ENCODE assay signal across 16 cellular contexts in genomic region chr1:225815526-225816178, GRCh38. TPM values are rescaled to one million over a fixed set of nuclear protein-coding genes. Genes with fewer than 3 reads are reported as not detected.
DNase-seq lines count a peak whose midpoint lies in the region; ATAC-seq and TF ChIP-seq lines count a peak whose summit lies in the region.
"Had no signal": no experiment of that assay in that cellular context is flagged by ENCODE, and none has a peak within 500 bp of the region (broad histone marks: within the 10 kb centered on the region; RNA-seq: fewer than 3 reads in every experiment).

No MANE protein-coding gene starts in this region.

- no peaks in the 10 kb centered on the region for H3K9me3 ChIP-seq in PC-9 (ENCODE audit: insufficient read depth, low read depth)
- H3K9me3 ChIP-seq in right lobe of liver = no peaks in the 10 kb centered on the region
- H3K9me3 ChIP-seq in thoracic aorta = no peaks in the 10 kb centered on the region

- peaks cover 79% of the 10 kb centered on the region for H3K4me1 ChIP-seq in PC-9 (replicated peaks; ENCODE audit: insufficient read depth)
- peaks cover 0 to 82% (median 50%) of the 10 kb centered on the region in 4 donors for H3K4me1 ChIP-seq in right lobe of liver
- H3K4me1 ChIP-seq in thoracic aorta (ENCODE audit: control insufficient read depth in 1 of 2, low read depth in 2 of 2) = peaks cover 57 to 95% of the 10 kb centered on the region in 2 donors

- H3K4me1 Mint-ChIP-seq in activated CD4-positive, alpha-beta T cell treated with anti-CD3 and anti-CD28 coated beads, Interleukin-2, amount 10 ng/mL, durations not matched to agents 24 days and 14 days = peaks cover 8% of the 10 kb centered on the region

- H3K4me3 ChIP-seq in PC-9 = no peak overlapping the region
- peak overlapping the region in 1 of 3 donors; percentile 34 for H3K4me3 ChIP-seq in right lobe of liver
- H3K4me3 ChIP-seq in thoracic aorta = no peak overlapping the region

- BruUV-seq in PC-9 (replicated peaks; lab: Mats Ljungman, UMichigan) = no TSS peak

- peaks cover 48% of the 10 kb centered on the region for H3K36me3 ChIP-seq in PC-9 (ENCODE audit: low read depth)
- peaks cover 0 to 7% (median 0%) of the 10 kb centered on the region in 4 donors for H3K36me3 ChIP-seq in right lobe of liver
- H3K36me3 ChIP-seq in thoracic aorta = no peaks in the 10 kb centered on the region

- no peaks in the 10 kb centered on the region for H3K9me3 Mint-ChIP-seq in activated CD4-positive, alpha-beta T cell treated with anti-CD3 and anti-CD28 coated beads, Interleukin-2, amount 10 ng/mL, durations not matched to agents 24 days and 14 days
- H3K9me3 Mint-ChIP-seq: CD8-positive, alpha-beta T cell; immature natural killer cell; naive B cell; stimulated activated naive CD8-positive, alpha-beta T cell treated with anti-CD3 and anti-CD28 coated beads, Interleukin-15, amount 100 ng/mL, for 72 hours had no signal

- H3K27me3 ChIP-seq in PC-9 (ENCODE audit: insufficient read depth, low read depth) (no peaks in the 10 kb centered on the region), right lobe of liver (no peaks in the 10 kb centered on the region), thoracic aorta (replicated peaks; ENCODE audit: insufficient read depth) (no peaks in the 10 kb centered on the region)

- intact Hi-C loops in PC-9 (cut with micrococcal nuclease; ENCODE audit: unreplicated experiment) = no loop called here
- intact Hi-C loops in right lobe of liver (cut with DNase I) = no loop called here
- intact Hi-C loops in activated CD4-positive, alpha-beta T cell treated with anti-CD3 and anti-CD28 coated beads, Interleukin-2, amount 10 ng/mL, durations not matched to agents 24 days and 14 days (cut with micrococcal nuclease) = no loop called here

- no peak for TF ChIP-seq CTCF in PC-9 (conservative IDR thresholded peaks at IDR 0.05)
- no peak for TF ChIP-seq CTCF in right lobe of liver (IDR thresholded peaks at IDR 0.05)
- no peak for TF ChIP-seq CTCF in thoracic aorta (IDR thresholded peaks at IDR 0.05)

- TF ChIP-seq POLR2A in right lobe of liver (IDR thresholded peaks at IDR 0.05) = no peak

- no peak overlapping the region for H3K4me2 ChIP-seq in PC-9

- peak overlapping the region; percentile 93 for H3K27ac ChIP-seq in PC-9
- peak overlapping the region in 2 of 3 donors; percentile 89 to 90 for H3K27ac ChIP-seq in right lobe of liver
- H3K27ac ChIP-seq in thoracic aorta = peak overlapping the region; percentile 97

- no peak overlapping the region for H3K27ac Mint-ChIP-seq in activated CD4-positive, alpha-beta T cell treated with anti-CD3 and anti-CD28 coated beads, Interleukin-2, amount 10 ng/mL, durations not matched to agents 24 days and 14 days
- H3K27ac Mint-ChIP-seq: CD8-positive, alpha-beta T cell; immature natural killer cell; naive B cell; stimulated activated naive CD8-positive, alpha-beta T cell treated with anti-CD3 and anti-CD28 coated beads, Interleukin-15, amount 100 ng/mL, for 72 hours had no signal

- WGBS in right lobe of liver (ENCODE audit: insufficient coverage, low coverage, low lambda C conversion rate, missing lambda C conversion rate) = 65% methylated on average over 6 of the region's 17 CpGs

- no peak overlapping the region for H3K4me3 Mint-ChIP-seq in activated CD4-positive, alpha-beta T cell treated with anti-CD3 and anti-CD28 coated beads, Interleukin-2, amount 10 ng/mL, durations not matched to agents 24 days and 14 days
- H3K4me3 Mint-ChIP-seq: CD8-positive, alpha-beta T cell; immature natural killer cell; naive B cell; stimulated activated naive CD8-positive, alpha-beta T cell treated with anti-CD3 and anti-CD28 coated beads, Interleukin-15, amount 100 ng/mL, for 72 hours had no signal

- H2AFZ ChIP-seq in PC-9 = no peak overlapping the region

- ATAC-seq in right lobe of liver = no peak
- no peak for ATAC-seq in thoracic aorta (ENCODE audit: insufficient number of reproducible peaks, low FRiP score, low read depth)
- ATAC-seq in GM18511 (IDR thresholded peaks at IDR 0.05; ENCODE audit: unreplicated experiment) = no peak
- ATAC-seq: CD8-positive, alpha-beta T cell; stimulated activated naive CD8-positive, alpha-beta T cell treated with anti-CD3 and anti-CD28 coated beads, Interleukin-15, amount 100 ng/mL, for 72 hours had no signal

- H3K79me2 ChIP-seq in PC-9 (ENCODE audit: low read depth) = peaks cover 85% of the 10 kb centered on the region

- DNase-seq in NCI-H1417 (lab: John Stamatoyannopoulos, UW) (peak in 2 of 3 experiments; percentile 32 to 74), NCI-H1417 treated with DMSO at 0.1 percent for 48 hours (lab: John Stamatoyannopoulos, UW) (no peak), PC-9 (no peak), right lobe of liver (no peak), thoracic aorta (ENCODE audit: low spot score) (no peak)
- DNase-seq in activated T-cell treated with anti-CD3 and anti-CD28 coated beads, Interleukin-2, amount 50 U/mL, for 48 hours = no peak
- no peak for DNase-seq in activated CD4-positive, alpha-beta T cell treated with anti-CD3 and anti-CD28 coated beads, Interleukin-2, amount 10 ng/mL, durations not matched to agents 24 days and 14 days
- DNase-seq: 8988T; amygdala; CD8-positive, alpha-beta T cell; GF-D8; GOT3; immature natural killer cell; naive B cell; stimulated activated naive CD8-positive, alpha-beta T cell treated with anti-CD3 and anti-CD28 coated beads, Interleukin-15, amount 100 ng/mL, for 72 hours had no signal

- no peaks in the 10 kb centered on the region; the same call in 1 of the 2 replicates for H3K9me2 ChIP-seq in PC-9 (ENCODE audit: insufficient read depth)

- POLR2A ChIA-PET in PC-9 (lab: Charles Lee; ENCODE audit: unreplicated experiment) = no interaction called here

- CTCF ChIA-PET in PC-9 (lab: Charles Lee) = no interaction called here

- peaks cover 13% of the 10 kb centered on the region for H3K27me3 Mint-ChIP-seq in activated CD4-positive, alpha-beta T cell treated with anti-CD3 and anti-CD28 coated beads, Interleukin-2, amount 10 ng/mL, durations not matched to agents 24 days and 14 days
- H3K27me3 Mint-ChIP-seq: stimulated activated naive CD8-positive, alpha-beta T cell treated with anti-CD3 and anti-CD28 coated beads, Interleukin-15, amount 100 ng/mL, for 72 hours had no signal

- H4K20me1 ChIP-seq in PC-9 (ENCODE audit: insufficient read depth) = no peaks in the 10 kb centered on the region

- no peaks in the 10 kb centered on the region for H3K36me3 Mint-ChIP-seq in activated CD4-positive, alpha-beta T cell treated with anti-CD3 and anti-CD28 coated beads, Interleukin-2, amount 10 ng/mL, durations not matched to agents 24 days and 14 days (ENCODE audit: low read depth)
- H3K36me3 Mint-ChIP-seq: CD8-positive, alpha-beta T cell; naive B cell had no signal

- peaks cover 44% of the 10 kb centered on the region for H3F3A ChIP-seq in PC-9 (ENCODE audit: insufficient read depth, low read depth)

RNA-seq across cellular contexts. Expression of gene EPHX1, which starts 5.7 kb away (rescaled TPM):
- total RNA-seq in PC-9 (2021) (288 and 313 TPM in 2 replicates), right lobe of liver (1,000 to 10,000 TPM in 3 of 6 experiments, 100 to 1,000 TPM in 3; 331 to 4,402 (median 1,032) TPM), thoracic aorta (10 to 100 TPM; 58.9 to 77.6 TPM)
- 1.6 and 1.8 TPM in 2 replicates for total RNA-seq in activated CD4-positive, alpha-beta T cell treated with anti-CD3 and anti-CD28 coated beads, Interleukin-2, amount 10 ng/mL, durations not matched to agents 24 days and 14 days

RNA-seq across cellular contexts. Expression of gene SRP9, which starts 38.0 kb away (rescaled TPM):
- total RNA-seq in PC-9 (2021) (291 and 406 TPM in 2 replicates), right lobe of liver (100 to 1,000 TPM; 132 to 150 (median 141) TPM), thoracic aorta (100 to 1,000 TPM; 130 to 131 TPM)
- 232 and 244 TPM in 2 replicates for total RNA-seq in activated CD4-positive, alpha-beta T cell treated with anti-CD3 and anti-CD28 coated beads, Interleukin-2, amount 10 ng/mL, durations not matched to agents 24 days and 14 days

Comparison
In these comparisons a context has a peak if more than half of its experiments do, and no peak if none do; other contexts are left out.
1. DNase-seq: peak in NCI-H1417 (2 of 3); none in NCI-H1417 treated with DMSO at 0.1 percent for 48 hours (single experiment), PC-9 (0 of 2), right lobe of liver (0 of 3), thoracic aorta (single experiment), activated T-cell treated with anti-CD3 and anti-CD28 coated beads, Interleukin-2, amount 50 U/mL, for 48 hours (0 of 2) and activated CD4-positive, alpha-beta T cell treated with anti-CD3 and anti-CD28 coated beads, Interleukin-2, amount 10 ng/mL, durations not matched to agents 24 days and 14 days (single experiment).
2. RNA of gene EPHX1, which starts 5.7 kb away (total RNA-seq): 331 to 4,402 TPM in right lobe of liver, 288 to 313 TPM in PC-9 and 58.9 to 77.6 TPM in thoracic aorta; 1.6 to 1.8 TPM in activated CD4-positive, alpha-beta T cell treated with anti-CD3 and anti-CD28 coated beads, Interleukin-2, amount 10 ng/mL, durations not matched to agents 24 days and 14 days; every median in the first group is over 10 times any median in the second.
3. Peak in every context shown above with its lines, with median percentiles within 50 percentile points of each other: H3K27ac ChIP-seq.